ENCODE assay signal across 29 cellular contexts in the genomic region with DNA sequence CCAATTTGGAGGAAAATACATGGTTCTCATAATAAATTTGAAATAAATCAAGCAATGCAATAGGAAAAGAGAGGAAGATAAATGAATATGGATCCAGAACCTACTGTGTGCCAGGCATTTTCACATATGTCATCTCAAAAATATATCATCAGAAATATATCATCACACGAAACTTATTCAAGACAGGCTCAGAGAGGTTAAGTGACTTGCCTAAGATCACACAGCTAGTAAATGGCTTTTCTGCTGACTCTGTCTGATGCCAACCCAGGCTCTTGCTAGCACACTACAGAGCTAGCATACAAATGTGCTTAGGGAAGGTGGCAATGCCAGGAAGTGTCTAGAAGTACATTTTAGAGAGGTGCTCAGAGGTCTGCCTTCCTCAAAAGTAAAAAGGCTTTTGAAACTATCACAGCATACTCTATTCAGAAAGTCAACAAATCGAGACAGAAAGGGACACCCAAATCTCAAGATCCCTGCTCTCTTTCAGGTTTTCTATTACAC. TPM values are rescaled to one million over a fixed set of nuclear protein-coding genes. Genes with fewer than 3 reads are reported as not detected.
"Had no signal": no experiment of that assay in that cellular context is flagged by ENCODE, and none has a peak within 500 bp of the region (broad histone marks: within the 10 kb centered on the region; RNA-seq: fewer than 3 reads in every experiment).

No MANE protein-coding gene starts in this region.

- H3K79me2 ChIP-seq: parathyroid adenoma had no signal

- H3K9ac ChIP-seq: neural progenitor cell, parathyroid adenoma had no signal

- H3K27ac ChIP-seq: neural progenitor cell, ovary, parathyroid adenoma, psoas muscle, skin epidermis, spleen, suprapubic skin, testis, tibial artery, transverse colon, uterus had no signal

- H3K36me3 ChIP-seq: neural progenitor cell, ovary, spleen, suprapubic skin, tibial artery, transverse colon, uterus had no signal

- DNase-seq: naive thymus-derived CD4-positive, alpha-beta T cell; natural killer cell; occipital lobe; ovary; psoas muscle; right cardiac atrium; spleen; stimulated activated CD4-positive, alpha-beta T cell treated with anti-CD3 and anti-CD28 coated beads, Interleukin-12 subunit alpha, Interleukin-12 subunit beta, amount 100 ng/mL, for 4 hours; stimulated activated CD4-positive, alpha-beta T cell treated with anti-CD3 and anti-CD28 coated beads, Interleukin-1b, Interleukin-23, amount 100 ng/mL, for 48 hours; stimulated activated CD4-positive, alpha-beta T cell treated with anti-CD3 and anti-CD28 coated beads, Interleukin-4, amount 100 ng/mL, for 1 hour; stimulated activated CD4-positive, alpha-beta T cell treated with anti-CD3 and anti-CD28 coated beads, Interleukin-4, amount 100 ng/mL, for 4 hours; stimulated activated CD8-positive, alpha-beta memory T cell treated with anti-CD3 and anti-CD28 coated beads, Interleukin-4, amount 100 ng/mL, for 48 hours; stimulated activated naive CD4-positive, alpha-beta T cell; stimulated activated naive CD8-positive, alpha-beta T cell treated with anti-CD3 and anti-CD28 coated beads, Interleukin-15, amount 100 ng/mL, for 72 hours; stimulated activated naive CD8-positive, alpha-beta T cell treated with anti-CD3 and anti-CD28 coated beads, Interleukin-15, Interleukin-2, amounts not matched to agents 100 U/mL and 50 U/mL, for 24 hours; substantia nigra; testis; tibial artery; transverse colon; uterus had no signal

- H2AFZ ChIP-seq: neural progenitor cell, parathyroid adenoma had no signal

- H3K4me1 ChIP-seq: neural progenitor cell, parathyroid adenoma, spleen, suprapubic skin, testis, uterus had no signal

- ATAC-seq: naive thymus-derived CD4-positive, alpha-beta T cell; natural killer cell; psoas muscle; right cardiac atrium; sciatic nerve; stimulated activated memory B cell treated with anti-CD40 and anti-IgM and Interleukin-4, amounts not matched to agents 10 μg/mL and 1 μg/mL and 100 μg/mL, for 72 hours; stimulated activated naive CD8-positive, alpha-beta T cell treated with anti-CD3 and anti-CD28 coated beads, Interleukin-15, amount 100 ng/mL, for 72 hours; stimulated activated naive CD8-positive, alpha-beta T cell treated with anti-CD3 and anti-CD28 coated beads, Interleukin-15, Interleukin-2, amounts not matched to agents 100 U/mL and 50 U/mL, for 24 hours had no signal

- H3K27me3 ChIP-seq: ovary, spleen, testis, tibial artery, transverse colon, uterus had no signal

- H3K4me3 ChIP-seq: neural progenitor cell, ovary, psoas muscle, skin epidermis, smooth muscle cell, spleen, suprapubic skin, testis, tibial artery, transverse colon, uterus had no signal

- H3K4me2 ChIP-seq: neural progenitor cell, smooth muscle cell had no signal

- H3K9me3 ChIP-seq: ovary, psoas muscle, spleen, suprapubic skin, testis, tibial artery, transverse colon, uterus had no signal

RNA-seq across cellular contexts. Expression of a gene that starts 9.3 kb away (rescaled TPM):
- total RNA-seq: naive thymus-derived CD4-positive, alpha-beta T cell; natural killer cell; osteoblast; sciatic nerve; smooth muscle cell; spleen; transverse colon had no signal
- polyA plus RNA-seq: naive thymus-derived CD4-positive, alpha-beta T cell; neural cell; spleen had no signal
